Comparison of ENCODE assay signal across 1 cellular context in the genomic region with DNA sequence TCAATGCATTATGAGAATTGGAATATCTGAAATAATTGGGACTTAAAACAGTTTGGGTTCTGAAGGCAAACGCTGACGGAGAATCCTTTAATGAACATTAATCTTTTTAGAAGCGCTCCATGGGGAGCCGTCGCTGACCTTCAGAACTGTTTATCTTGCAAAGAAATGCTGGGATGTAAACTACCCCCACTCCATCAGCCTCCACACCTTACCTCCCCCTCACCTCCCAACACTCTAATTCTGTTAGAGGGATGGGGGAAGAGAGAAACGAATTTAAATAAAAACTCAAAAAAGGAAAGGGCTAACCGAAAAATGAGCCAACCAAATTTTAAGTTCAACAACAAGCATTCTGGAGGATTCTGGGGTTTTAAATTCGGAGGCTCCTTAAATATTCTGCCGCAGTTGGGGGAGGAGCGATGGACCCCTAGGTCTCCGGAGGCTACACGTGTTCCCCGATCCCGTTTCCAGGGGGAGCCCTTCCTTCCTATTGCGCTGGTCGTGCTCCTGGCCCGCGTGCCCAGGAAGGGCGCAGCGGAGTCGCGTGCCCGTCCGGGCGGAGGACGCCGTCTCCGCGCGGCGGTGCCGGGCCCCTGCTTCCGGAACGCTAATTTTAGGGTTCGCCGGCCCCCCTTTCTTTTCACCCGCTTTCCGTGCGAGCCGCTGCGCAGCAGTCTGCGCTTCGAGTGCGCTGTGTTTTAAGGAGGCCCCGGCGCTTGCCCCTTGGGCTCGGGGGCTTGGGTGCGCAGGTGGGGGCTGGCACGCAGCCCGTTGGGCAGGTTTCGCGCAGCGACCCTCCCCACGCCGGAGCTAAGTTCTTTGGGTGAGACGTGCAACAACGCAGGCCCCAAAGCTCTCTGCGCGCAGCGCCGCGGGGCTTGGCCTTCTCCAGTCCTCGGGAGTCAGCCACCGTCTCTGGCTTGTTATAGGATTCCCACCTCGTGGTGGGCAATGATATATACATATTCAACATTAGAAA.
TF ChIP-seq lines count a peak whose summit lies in the region.

No MANE protein-coding gene starts in this region.

TF ChIP-seq in HEK293, 187 proteins besides CTCF, POLR2A, EP300 and RAD21 (continued from another document and continues in another):
- TF ChIP-seq EGR2 (tag by site-specific recombination; IDR thresholded peaks at IDR 0.05; ENCODE audit: low read depth): peak; percentile 90
- peak; percentile 20; the same call in 1 of the 2 replicates for TF ChIP-seq ZNF184 (tag by site-specific recombination; IDR thresholded peaks at IDR 0.05)
- no peak for TF ChIP-seq ZNF548 (tag by site-specific recombination; IDR thresholded peaks at IDR 0.05)
- TF ChIP-seq ZIC2 (tag by site-specific recombination; IDR thresholded peaks at IDR 0.05): peak; percentile 73
- TF ChIP-seq OVOL3 (tag by site-specific recombination; IDR thresholded peaks at IDR 0.05): no peak
- TF ChIP-seq, protein P1, sequence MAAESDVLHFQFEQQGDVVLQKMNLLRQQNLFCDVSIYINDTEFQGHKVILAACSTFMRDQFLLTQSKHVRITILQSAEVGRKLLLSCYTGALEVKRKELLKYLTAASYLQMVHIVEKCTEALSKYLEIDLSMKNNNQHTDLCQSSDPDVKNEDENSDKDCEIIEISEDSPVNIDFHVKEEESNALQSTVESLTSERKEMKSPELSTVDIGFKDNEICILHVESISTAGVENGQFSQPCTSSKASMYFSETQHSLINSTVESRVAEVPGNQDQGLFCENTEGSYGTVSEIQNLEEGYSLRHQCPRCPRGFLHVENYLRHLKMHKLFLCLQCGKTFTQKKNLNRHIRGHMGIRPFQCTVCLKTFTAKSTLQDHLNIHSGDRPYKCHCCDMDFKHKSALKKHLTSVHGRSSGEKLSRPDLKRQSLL (tag by site-specific recombination; IDR thresholded peaks at IDR 0.05): no peak
- peak; percentile 87 for TF ChIP-seq ZNF335 (tag by site-specific recombination; conservative IDR thresholded peaks at IDR 0.05)
- no peak for TF ChIP-seq PRDM1 (tag by site-specific recombination; IDR thresholded peaks at IDR 0.05)
- peak; percentile 83 for TF ChIP-seq SP7 (tag by site-specific recombination; IDR thresholded peaks at IDR 0.05)
- TF ChIP-seq ZNF341 (tag by site-specific recombination; IDR thresholded peaks at IDR 0.05; ENCODE audit: low read depth): peak; percentile 57
- peak; percentile 90; the same call in 1 of the 2 replicates for TF ChIP-seq ZNF501 (tag by site-specific recombination; IDR thresholded peaks at IDR 0.05)
- TF ChIP-seq ZNF366 (tag by site-specific recombination; conservative IDR thresholded peaks at IDR 0.05): no peak
- TF ChIP-seq GLIS1 (tag by site-specific recombination; IDR thresholded peaks at IDR 0.05): peak; percentile 31; the same call in 1 of the 2 replicates
- TF ChIP-seq ZNF354C (tag by site-specific recombination; IDR thresholded peaks at IDR 0.05; ENCODE audit: borderline replicate concordance, low read depth): no peak
- peak; percentile 90 for TF ChIP-seq ZXDB (tag by site-specific recombination; IDR thresholded peaks at IDR 0.05)
- no peak for TF ChIP-seq ZNF623 (tag by site-specific recombination; IDR thresholded peaks at IDR 0.05)
- no peak for TF ChIP-seq ZNF514 (tag by site-specific recombination; IDR thresholded peaks at IDR 0.05)
- no peak for TF ChIP-seq GLI4 (tag by site-specific recombination; IDR thresholded peaks at IDR 0.05)
- TF ChIP-seq ZNF707 (tag by site-specific recombination; IDR thresholded peaks at IDR 0.05): no peak
- TF ChIP-seq ZNF175 (tag by site-specific recombination; IDR thresholded peaks at IDR 0.05): no peak
- TF ChIP-seq ZNF660 (tag by site-specific recombination; IDR thresholded peaks at IDR 0.05): 0 out of 2 replicates have a peak, but pooled peaks have one; percentile 29
- 0 out of 2 replicates have a peak, but pooled peaks have one; percentile 25 for TF ChIP-seq WT1 (tag by site-specific recombination; IDR thresholded peaks at IDR 0.05)
- peak; percentile 62 for TF ChIP-seq GLIS2 (tag by site-specific recombination; IDR thresholded peaks at IDR 0.05)
- 0 out of 2 replicates have a peak, but pooled peaks have one; percentile 25 for TF ChIP-seq ZNF777 (tag by site-specific recombination; IDR thresholded peaks at IDR 0.05; ENCODE audit: borderline replicate concordance)
- TF ChIP-seq ZNF324 (tag by site-specific recombination; IDR thresholded peaks at IDR 0.05): 0 out of 2 replicates have a peak, but pooled peaks have one; percentile 52
- no peak for TF ChIP-seq ZNF37A (tag by site-specific recombination; IDR thresholded peaks at IDR 0.05)
- no peak for TF ChIP-seq ZNF555 (tag by site-specific recombination; conservative IDR thresholded peaks at IDR 0.05)
- TF ChIP-seq BCL11A (tag by site-specific recombination; IDR thresholded peaks at IDR 0.05; ENCODE audit: low read depth): no peak
- peak; percentile 67; the same call in 1 of the 2 replicates for TF ChIP-seq ZEB2 (tag by site-specific recombination; IDR thresholded peaks at IDR 0.05)
- 0 out of 2 replicates have a peak, but pooled peaks have one; percentile 36 for TF ChIP-seq KLF1 (tag by site-specific recombination; IDR thresholded peaks at IDR 0.05)
- no peak for TF ChIP-seq REPIN1 (tag by site-specific recombination; IDR thresholded peaks at IDR 0.05; ENCODE audit: low read depth)
- no peak for TF ChIP-seq ZNF792 (tag by site-specific recombination; IDR thresholded peaks at IDR 0.05)
- no peak for TF ChIP-seq ZNF148 (tag by site-specific recombination; IDR thresholded peaks at IDR 0.05; ENCODE audit: borderline replicate concordance)
- TF ChIP-seq ZNF692 (tag by site-specific recombination; IDR thresholded peaks at IDR 0.05): peak; percentile 76
- TF ChIP-seq ZNF155 (tag by site-specific recombination; IDR thresholded peaks at IDR 0.05): no peak
- TF ChIP-seq ZNF280C (tag by site-specific recombination; IDR thresholded peaks at IDR 0.05): no peak
- TF ChIP-seq, protein P2, sequence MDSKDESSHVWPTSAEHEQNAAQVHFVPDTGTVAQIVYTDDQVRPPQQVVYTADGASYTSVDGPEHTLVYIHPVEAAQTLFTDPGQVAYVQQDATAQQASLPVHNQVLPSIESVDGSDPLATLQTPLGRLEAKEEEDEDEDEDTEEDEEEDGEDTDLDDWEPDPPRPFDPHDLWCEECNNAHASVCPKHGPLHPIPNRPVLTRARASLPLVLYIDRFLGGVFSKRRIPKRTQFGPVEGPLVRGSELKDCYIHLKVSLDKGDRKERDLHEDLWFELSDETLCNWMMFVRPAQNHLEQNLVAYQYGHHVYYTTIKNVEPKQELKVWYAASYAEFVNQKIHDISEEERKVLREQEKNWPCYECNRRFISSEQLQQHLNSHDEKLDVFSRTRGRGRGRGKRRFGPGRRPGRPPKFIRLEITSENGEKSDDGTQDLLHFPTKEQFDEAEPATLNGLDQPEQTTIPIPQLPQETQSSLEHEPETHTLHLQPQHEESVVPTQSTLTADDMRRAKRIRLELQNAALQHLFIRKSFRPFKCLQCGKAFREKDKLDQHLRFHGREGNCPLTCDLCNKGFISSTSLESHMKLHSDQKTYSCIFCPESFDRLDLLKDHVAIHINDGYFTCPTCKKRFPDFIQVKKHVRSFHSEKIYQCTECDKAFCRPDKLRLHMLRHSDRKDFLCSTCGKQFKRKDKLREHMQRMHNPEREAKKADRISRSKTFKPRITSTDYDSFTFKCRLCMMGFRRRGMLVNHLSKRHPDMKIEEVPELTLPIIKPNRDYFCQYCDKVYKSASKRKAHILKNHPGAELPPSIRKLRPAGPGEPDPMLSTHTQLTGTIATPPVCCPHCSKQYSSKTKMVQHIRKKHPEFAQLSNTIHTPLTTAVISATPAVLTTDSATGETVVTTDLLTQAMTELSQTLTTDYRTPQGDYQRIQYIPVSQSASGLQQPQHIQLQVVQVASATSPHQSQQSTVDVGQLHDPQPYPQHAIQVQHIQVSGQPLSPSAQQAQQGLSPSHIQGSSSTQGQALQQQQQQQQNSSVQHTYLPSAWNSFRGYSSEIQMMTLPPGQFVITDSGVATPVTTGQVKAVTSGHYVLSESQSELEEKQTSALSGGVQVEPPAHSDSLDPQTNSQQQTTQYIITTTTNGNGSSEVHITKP (tag by site-specific recombination; IDR thresholded peaks at IDR 0.05): peak; percentile 98
- peak; percentile 89 for TF ChIP-seq ZNF561 (tag by site-specific recombination; IDR thresholded peaks at IDR 0.05; ENCODE audit: borderline replicate concordance)
- TF ChIP-seq, protein P3, sequence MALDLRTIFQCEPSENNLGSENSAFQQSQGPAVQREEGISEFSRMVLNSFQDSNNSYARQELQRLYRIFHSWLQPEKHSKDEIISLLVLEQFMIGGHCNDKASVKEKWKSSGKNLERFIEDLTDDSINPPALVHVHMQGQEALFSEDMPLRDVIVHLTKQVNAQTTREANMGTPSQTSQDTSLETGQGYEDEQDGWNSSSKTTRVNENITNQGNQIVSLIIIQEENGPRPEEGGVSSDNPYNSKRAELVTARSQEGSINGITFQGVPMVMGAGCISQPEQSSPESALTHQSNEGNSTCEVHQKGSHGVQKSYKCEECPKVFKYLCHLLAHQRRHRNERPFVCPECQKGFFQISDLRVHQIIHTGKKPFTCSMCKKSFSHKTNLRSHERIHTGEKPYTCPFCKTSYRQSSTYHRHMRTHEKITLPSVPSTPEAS (tag by site-specific recombination; IDR thresholded peaks at IDR 0.05): no peak; the same call in 1 of the 2 replicates
- no peak for TF ChIP-seq ZNF248 (tag by site-specific recombination; IDR thresholded peaks at IDR 0.05)
- TF ChIP-seq, protein P4, sequence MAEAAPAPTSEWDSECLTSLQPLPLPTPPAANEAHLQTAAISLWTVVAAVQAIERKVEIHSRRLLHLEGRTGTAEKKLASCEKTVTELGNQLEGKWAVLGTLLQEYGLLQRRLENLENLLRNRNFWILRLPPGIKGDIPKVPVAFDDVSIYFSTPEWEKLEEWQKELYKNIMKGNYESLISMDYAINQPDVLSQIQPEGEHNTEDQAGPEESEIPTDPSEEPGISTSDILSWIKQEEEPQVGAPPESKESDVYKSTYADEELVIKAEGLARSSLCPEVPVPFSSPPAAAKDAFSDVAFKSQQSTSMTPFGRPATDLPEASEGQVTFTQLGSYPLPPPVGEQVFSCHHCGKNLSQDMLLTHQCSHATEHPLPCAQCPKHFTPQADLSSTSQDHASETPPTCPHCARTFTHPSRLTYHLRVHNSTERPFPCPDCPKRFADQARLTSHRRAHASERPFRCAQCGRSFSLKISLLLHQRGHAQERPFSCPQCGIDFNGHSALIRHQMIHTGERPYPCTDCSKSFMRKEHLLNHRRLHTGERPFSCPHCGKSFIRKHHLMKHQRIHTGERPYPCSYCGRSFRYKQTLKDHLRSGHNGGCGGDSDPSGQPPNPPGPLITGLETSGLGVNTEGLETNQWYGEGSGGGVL (tag by site-specific recombination; IDR thresholded peaks at IDR 0.05): peak; percentile 92
- no peak for TF ChIP-seq ZNF10 (tag by site-specific recombination; IDR thresholded peaks at IDR 0.05)
- no peak for TF ChIP-seq ZNF112 (tag by site-specific recombination; IDR thresholded peaks at IDR 0.05)
- TF ChIP-seq SP3 (tag by site-specific recombination; IDR thresholded peaks at IDR 0.05): 0 out of 2 replicates have a peak, but pooled peaks have one; percentile 29
- TF ChIP-seq KLF16 (tag by site-specific recombination; IDR thresholded peaks at IDR 0.05): no peak
- 0 out of 2 replicates have a peak, but pooled peaks have one; percentile 29 for TF ChIP-seq ZNF629 (tag by site-specific recombination; IDR thresholded peaks at IDR 0.05)
- TF ChIP-seq ZBTB20 (tag by site-specific recombination; IDR thresholded peaks at IDR 0.05): peak; percentile 90
- no peak for TF ChIP-seq ZNF558 (tag by site-specific recombination; IDR thresholded peaks at IDR 0.05)
- no peak for TF ChIP-seq ZNF776 (tag by site-specific recombination; IDR thresholded peaks at IDR 0.05; ENCODE audit: borderline replicate concordance)
- TF ChIP-seq ZNF121 (tag by site-specific recombination; IDR thresholded peaks at IDR 0.05): no peak
